11 cellular contexts compared by ENCODE assay signal in the genomic region with DNA sequence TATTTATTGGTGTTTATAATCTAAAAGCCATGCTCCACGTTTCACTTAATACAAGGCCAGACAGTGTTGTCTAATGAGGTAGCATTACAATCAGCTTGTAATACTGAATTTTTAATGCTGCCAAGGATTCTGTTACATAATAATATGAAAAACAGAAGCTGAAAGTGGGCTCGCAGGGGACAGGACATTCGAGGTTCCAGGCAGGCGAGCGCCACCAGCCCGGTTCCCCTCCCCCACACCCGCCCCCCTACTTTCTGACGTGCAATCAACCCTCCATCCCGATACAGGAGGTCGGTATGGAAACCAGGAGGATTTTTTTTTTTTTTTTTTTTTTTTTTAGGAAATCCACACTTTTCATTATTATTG. TPM values are rescaled to one million over a fixed set of nuclear protein-coding genes. Genes with fewer than 3 reads are reported as not detected.
DNase-seq lines count a peak whose midpoint lies in the region; ATAC-seq and TF ChIP-seq lines count a peak whose summit lies in the region.
"Had no signal": no experiment of that assay in that cellular context is flagged by ENCODE, and none has a peak within 500 bp of the region (broad histone marks: within the 10 kb centered on the region; RNA-seq: fewer than 3 reads in every experiment).

No MANE protein-coding gene starts in this region.

- H3K27me3 ChIP-seq in adrenal gland (no peaks in the 10 kb centered on the region), right lobe of liver (no peaks in the 10 kb centered on the region), thoracic aorta (replicated peaks; ENCODE audit: insufficient read depth) (no peaks in the 10 kb centered on the region)
- peaks cover 50% of the 10 kb centered on the region for H3K27me3 ChIP-seq in CD4-positive, alpha-beta T cell (ENCODE audit: control insufficient read depth, insufficient read depth, low read length)
- H3K27me3 ChIP-seq: MG63 had no signal

- no peaks in the 10 kb centered on the region for H3K9me3 ChIP-seq in adrenal gland (replicated peaks in 1 of 3)
- no peaks in the 10 kb centered on the region for H3K9me3 ChIP-seq in right lobe of liver
- H3K9me3 ChIP-seq in thoracic aorta = no peaks in the 10 kb centered on the region
- H3K9me3 ChIP-seq in CD4-positive, alpha-beta T cell (ENCODE audit: control insufficient read depth, low read length) = no peaks in the 10 kb centered on the region
- H3K9me3 ChIP-seq: MG63 had no signal

- H3K4me1 Mint-ChIP-seq in CD4-positive, alpha-beta T cell (ENCODE audit: low read depth) = peaks cover 25% of the 10 kb centered on the region

- no peak for TF ChIP-seq POLR2A in adrenal gland (IDR thresholded peaks at IDR 0.05)
- TF ChIP-seq POLR2A in right lobe of liver (IDR thresholded peaks at IDR 0.05) = no peak

- H3K36me3 Mint-ChIP-seq in CD4-positive, alpha-beta T cell (ENCODE audit: low read depth) = peaks cover 3% of the 10 kb centered on the region

- no peak overlapping the region for H3K4me3 Mint-ChIP-seq in CD4-positive, alpha-beta T cell
- H3K4me3 Mint-ChIP-seq: activated CD4-positive, alpha-beta memory T cell treated with anti-CD3 and anti-CD28 coated beads for 36 hours; neural crest cell had no signal

- H3K4me1 ChIP-seq in adrenal gland (replicated peaks in 1 of 2) (peaks cover 62 to 68% of the 10 kb centered on the region in 2 donors), right lobe of liver (peaks cover 0 to 25% (median 12%) of the 10 kb centered on the region in 4 donors), thoracic aorta (ENCODE audit: control insufficient read depth in 1 of 2, low read depth in 2 of 2) (peaks cover 50 to 66% of the 10 kb centered on the region in 2 donors)

- ATAC-seq in right lobe of liver = no peak
- ATAC-seq in thoracic aorta (ENCODE audit: insufficient number of reproducible peaks, low FRiP score, low read depth) = no peak
- ATAC-seq in CD4-positive, alpha-beta T cell (ENCODE audit: poor library complexity) = no peak

- H3K27me3 Mint-ChIP-seq in CD4-positive, alpha-beta T cell = peaks cover 3% of the 10 kb centered on the region

- CTCF ChIA-PET in CD4-positive, alpha-beta T cell (lab: Charles Lee) = no interaction called here

- POLR2A ChIA-PET in CD4-positive, alpha-beta T cell (lab: Charles Lee) = no interaction called here

- H3K27ac ChIP-seq in adrenal gland (peak overlapping the region; percentile 79 to 98 (median 95)), right lobe of liver (peak overlapping the region; percentile 94 to 99 (median 96)), thoracic aorta (peak overlapping the region; percentile 95 to 99)
- H3K27ac ChIP-seq in CD4-positive, alpha-beta T cell (ENCODE audit: low read depth, low read length) = no peak overlapping the region

- 16 to 30% (median 24%) methylated on average over 10 of the region's 10 CpGs for WGBS in adrenal gland, 4 donors
- 2% methylated on average over 10 of the region's 10 CpGs for WGBS in right lobe of liver (ENCODE audit: insufficient coverage, low coverage, low lambda C conversion rate, missing lambda C conversion rate)

- DNase-seq in NCI-H1092 treated with DMSO at 0.1 percent for 48 hours (lab: John Stamatoyannopoulos, UW) (peak; percentile 79), NCI-H1092 (lab: John Stamatoyannopoulos, UW) (no peak), adrenal gland (peak in 1 of 7 donors; percentile 51), right lobe of liver (no peak), thoracic aorta (ENCODE audit: low spot score) (no peak), NCI-H146 treated with DMSO at 0.1 percent for 48 hours (lab: John Stamatoyannopoulos, UW; ENCODE audit: unreplicated experiment) (no peak), islet precursor cell (no peak)
- DNase-seq in CD4-positive, alpha-beta T cell = no peak
- DNase-seq: activated CD4-positive, alpha-beta memory T cell treated with anti-CD3 and anti-CD28 coated beads for 36 hours had no signal

- H3K36me3 ChIP-seq in adrenal gland (replicated peaks in 1 of 2) (no peaks in the 10 kb centered on the region), right lobe of liver (no peaks in the 10 kb centered on the region), thoracic aorta (no peaks in the 10 kb centered on the region)
- H3K36me3 ChIP-seq: MG63 had no signal

- no peak for TF ChIP-seq CTCF in adrenal gland (IDR thresholded peaks at IDR 0.05)
- no peak for TF ChIP-seq CTCF in right lobe of liver (IDR thresholded peaks at IDR 0.05)
- TF ChIP-seq CTCF in thoracic aorta (IDR thresholded peaks at IDR 0.05) = no peak
- TF ChIP-seq CTCF in CD4-positive, alpha-beta T cell (IDR thresholded peaks at IDR 0.05) = no peak

- no peak overlapping the region for H3K27ac Mint-ChIP-seq in CD4-positive, alpha-beta T cell
- H3K27ac Mint-ChIP-seq: activated CD4-positive, alpha-beta memory T cell treated with anti-CD3 and anti-CD28 coated beads for 36 hours had no signal

- intact Hi-C loops in adrenal gland (cut with DNase I) (no loop called here), right lobe of liver (cut with DNase I) (no loop called here)
- intact Hi-C loops in CD4-positive, alpha-beta T cell (cut with DNase I, micrococcal nuclease) = no loop called here

- H3K9me3 Mint-ChIP-seq in CD4-positive, alpha-beta T cell = no peaks in the 10 kb centered on the region
- H3K9me3 Mint-ChIP-seq: activated CD4-positive, alpha-beta memory T cell treated with anti-CD3 and anti-CD28 coated beads for 36 hours; neural crest cell had no signal

- H3K4me3 ChIP-seq in adrenal gland (peak overlapping the region in 1 of 4 donors; percentile 33), right lobe of liver (peak overlapping the region in 2 of 3 donors; percentile 22 to 68), thoracic aorta (peak overlapping the region; percentile 86)

RNA-seq across cellular contexts. Expression of a gene that starts 6.2 kb away (rescaled TPM):
- 10 to 100 TPM; 16.8 to 31.6 (median 21.7) TPM for total RNA-seq in adrenal gland
- polyA plus RNA-seq in adrenal gland = 10 to 100 TPM in 1 of 3 donors, 1 to 10 TPM in 2; 2.4 to 11.2 (median 9.4) TPM
- total RNA-seq in right lobe of liver = 1 to 10 TPM; 7.1 to 9.4 (median 7.7) TPM
- 10 to 100 TPM; 57.7 to 70.1 TPM for total RNA-seq in thoracic aorta
- under 1 TPM; 0.63 to 0.64 TPM for total RNA-seq in CD4-positive, alpha-beta T cell

Comparison
In these comparisons a context has a peak if more than half of its experiments do, and no peak if none do; other contexts are left out.
1. RNA of a gene that starts 6.2 kb away (total RNA-seq): 57.7 to 70.1 TPM in thoracic aorta, 16.8 to 31.6 TPM in adrenal gland and 7.1 to 9.4 TPM in right lobe of liver; 0.63 to 0.64 TPM in CD4-positive, alpha-beta T cell; every median in the first group is over 4 times any median in the second.